In genomic region chr3:39108309-39108708, GRCh38 we compare ENCODE assay signal across 1 cellular context.
TF ChIP-seq lines count a peak whose summit lies in the region.

No MANE protein-coding gene starts in this region.

TF ChIP-seq in GM12878, 131 proteins besides CTCF, POLR2A, EP300 and RAD21 (continued from another document and continues in another):
- TF ChIP-seq MXI1 (IDR thresholded peaks at IDR 0.05; ENCODE audit: low read depth, low read length) (peak; percentile 73), TCF7 (IDR thresholded peaks at IDR 0.05; ENCODE audit: borderline replicate concordance) (no peak), BRCA1 (IDR thresholded peaks at IDR 0.05; ENCODE audit: low read depth, low read length) (no peak), SMC3 (IDR thresholded peaks at IDR 0.05; ENCODE audit: borderline replicate concordance, low read length) (no peak), MEF2A (IDR thresholded peaks at IDR 0.05; ENCODE audit: insufficient read depth, low read depth, low read length) (peak; percentile 60; the same call in 1 of the 2 replicates), PKNOX1 (IDR thresholded peaks at IDR 0.05) (no peak), SMAD5 (IDR thresholded peaks at IDR 0.05; ENCODE audit: low read depth) (no peak), TAF1 (IDR thresholded peaks at IDR 0.05; ENCODE audit: borderline replicate concordance, low read depth, low read length) (no peak), ETV6 (conservative IDR thresholded peaks at IDR 0.05 in 1 of 2, IDR thresholded peaks at IDR 0.05 in 1 of 2; ENCODE audit: borderline replicate concordance in 1 of 2, low read depth in 1 of 2) (peak in 1 of 2 experiments; percentile 22; a peak in 1 of 4 replicates), ATF2 (IDR thresholded peaks at IDR 0.05; ENCODE audit: low read length) (no peak), SMARCA5 (IDR thresholded peaks at IDR 0.05) (no peak), STAT3 (IDR thresholded peaks at IDR 0.05; ENCODE audit: low read depth, low read length) (no peak), REST (IDR thresholded peaks at IDR 0.05; ENCODE audit: low read depth, low read length) (no peak), ZNF274 (IDR thresholded peaks at IDR 0.05; ENCODE audit: insufficient read depth, insufficient read length) (no peak), RELB (IDR thresholded peaks at IDR 0.05; ENCODE audit: low read depth) (peak; percentile 75), POU2F2 (IDR thresholded peaks at IDR 0.05; ENCODE audit: borderline replicate concordance, low read depth, low read length) (peak; percentile 65; the same call in 1 of the 3 replicates), ZBED1 (IDR thresholded peaks at IDR 0.05; ENCODE audit: borderline replicate concordance) (0 out of 2 replicates have a peak, but pooled peaks have one; percentile 43), SIX5 (IDR thresholded peaks at IDR 0.05; ENCODE audit: low read depth, low read length, severe bottlenecking) (no peak), BCL3 (IDR thresholded peaks at IDR 0.05; ENCODE audit: borderline replicate concordance, insufficient read depth, low read depth, low read length, poor library complexity, severe bottlenecking) (no peak), ZZZ3 (IDR thresholded peaks at IDR 0.05; ENCODE audit: control insufficient read depth, insufficient read length, low read depth) (no peak), HDGF (IDR thresholded peaks at IDR 0.05) (no peak), ZNF592 (IDR thresholded peaks at IDR 0.05) (no peak), BHLHE40 (IDR thresholded peaks at IDR 0.05; ENCODE audit: borderline replicate concordance in 1 of 2, low read depth in 2 of 2, low read length in 1 of 2) (peak; percentile 67 to 75), GABPA (IDR thresholded peaks at IDR 0.05; ENCODE audit: low read depth) (no peak), CHD2 (IDR thresholded peaks at IDR 0.05; ENCODE audit: borderline replicate concordance, low read depth, low read length) (no peak), ZBTB4 (CRISPR knock-in tag; IDR thresholded peaks at IDR 0.05) (no peak), IRF5 (IDR thresholded peaks at IDR 0.05; ENCODE audit: borderline replicate concordance) (no peak), RUNX3 (IDR thresholded peaks at IDR 0.05; ENCODE audit: low read length) (peak; percentile 96), NRF1 (conservative IDR thresholded peaks at IDR 0.05; ENCODE audit: low read depth, low read length) (no peak), STAT1 (conservative IDR thresholded peaks at IDR 0.05) (no peak), JUNB (IDR thresholded peaks at IDR 0.05) (no peak), ZNF384 (IDR thresholded peaks at IDR 0.05; ENCODE audit: borderline replicate concordance, low read depth, low read length) (no peak), TCF3 (IDR thresholded peaks at IDR 0.05; ENCODE audit: borderline replicate concordance, insufficient read depth, low read depth, low read length) (no peak), NR2F1 (conservative IDR thresholded peaks at IDR 0.05) (0 out of 2 replicates have a peak, but pooled peaks have one; percentile 42), SUPT20H (IDR thresholded peaks at IDR 0.05; ENCODE audit: borderline replicate concordance, control insufficient read depth, low read depth, low read length) (no peak), SRF (IDR thresholded peaks at IDR 0.05; ENCODE audit: low read depth in 2 of 2, low read length in 2 of 2) (no peak), USF2 (IDR thresholded peaks at IDR 0.05; ENCODE audit: borderline replicate concordance, low read depth, low read length) (no peak), ASH2L (IDR thresholded peaks at IDR 0.05; ENCODE audit: borderline replicate concordance, low read depth) (no peak), KLF5 (IDR thresholded peaks at IDR 0.05; ENCODE audit: partially characterized antibody) (no peak), HCFC1 (IDR thresholded peaks at IDR 0.05; ENCODE audit: low read length) (no peak), ZNF622 (IDR thresholded peaks at IDR 0.05) (no peak), CREM (IDR thresholded peaks at IDR 0.05; ENCODE audit: low read depth) (peak; percentile 48; the same call in 1 of the 2 replicates), SPI1 (IDR thresholded peaks at IDR 0.05; ENCODE audit: borderline replicate concordance, insufficient read depth, low read depth, low read length) (peak; percentile 98), FOXK2 (IDR thresholded peaks at IDR 0.05) (no peak)
